In the genomic region with DNA sequence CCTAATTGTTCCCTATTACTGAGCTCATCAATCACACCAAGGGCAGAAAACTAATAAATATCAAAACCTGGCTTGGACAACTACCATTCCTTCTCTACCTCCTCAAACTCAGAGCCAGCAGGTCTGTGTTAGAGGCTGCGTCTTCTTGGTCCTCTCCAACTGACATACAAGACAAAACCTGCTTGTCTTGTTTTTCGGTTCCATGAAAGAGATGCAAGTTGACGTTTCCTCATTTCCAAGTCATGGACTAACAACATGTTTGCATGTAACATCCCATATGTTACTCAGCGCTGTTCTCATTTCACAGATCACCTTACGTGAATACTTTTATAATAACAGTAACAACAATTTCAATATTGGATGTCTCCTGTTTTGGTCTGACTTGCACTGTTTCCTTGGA, we compare ENCODE assay signal across 23 cellular contexts.
A peak's percentile ranks its signal among the peaks of the same experiment; 100 is the strongest.
DNase-seq lines count a peak whose midpoint lies in the region; ATAC-seq, FAIRE-seq and TF ChIP-seq lines count a peak whose summit lies in the region.
"Had no signal": no experiment of that assay in that cellular context is flagged by ENCODE, and none has a peak within 500 bp of the region (broad histone marks: within the 10 kb centered on the region; RNA-seq: fewer than 3 reads in every experiment).

No MANE protein-coding gene starts in this region.

- peaks cover 11% of the 10 kb centered on the region; the same call in 1 of the 2 replicates for H3F3A ChIP-seq in PC-9 (ENCODE audit: insufficient read depth, low read depth)

- CTCF ChIA-PET in PC-9 (lab: Charles Lee): no interaction called here

- H3K4me2 ChIP-seq in PC-9: no peak overlapping the region

- H3K4me1 ChIP-seq in PC-9 (replicated peaks; ENCODE audit: insufficient read depth) (peaks cover 16% of the 10 kb centered on the region), gastrocnemius medialis (no peaks in the 10 kb centered on the region)

- no peak for ATAC-seq in gastrocnemius medialis
- ATAC-seq: CD8-positive, alpha-beta T cell; HepG2 had no signal

- POLR2A ChIA-PET in PC-9 (lab: Charles Lee; ENCODE audit: unreplicated experiment): no interaction called here

- no peaks in the 10 kb centered on the region for H3K9me2 ChIP-seq in PC-9 (ENCODE audit: insufficient read depth)

- peak overlapping the region; percentile 72; the same call in 1 of the 2 replicates for H3K27ac ChIP-seq in PC-9
- H3K27ac ChIP-seq in epithelial cell of prostate: no peak overlapping the region
- H3K27ac ChIP-seq in gastrocnemius medialis: no peak overlapping the region
- H3K27ac ChIP-seq: SJCRH30 had no signal

- H4K20me1 ChIP-seq in PC-9 (ENCODE audit: insufficient read depth): no peaks in the 10 kb centered on the region

- no peak overlapping the region for H3K4me3 ChIP-seq in PC-9
- no peak overlapping the region for H3K4me3 ChIP-seq in gastrocnemius medialis
- H3K4me3 ChIP-seq: K562, SJCRH30 had no signal

- H3K4me1 Mint-ChIP-seq in activated T-cell treated with anti-CD3 and anti-CD28 coated beads, Interleukin-2, amount 50 U/mL, for 24 hours (ENCODE audit: low read depth): peaks cover 59% of the 10 kb centered on the region

- H3K27ac Mint-ChIP-seq in activated T-cell treated with anti-CD3 and anti-CD28 coated beads, Interleukin-2, amount 50 U/mL, for 24 hours: peak overlapping the region; percentile 95
- H3K27ac Mint-ChIP-seq: CD8-positive, alpha-beta T cell had no signal

- peaks cover 41% of the 10 kb centered on the region for H3K36me3 Mint-ChIP-seq in activated T-cell treated with anti-CD3 and anti-CD28 coated beads, Interleukin-2, amount 50 U/mL, for 24 hours (ENCODE audit: low read depth)
- H3K36me3 Mint-ChIP-seq: CD8-positive, alpha-beta T cell had no signal

- no peak for TF ChIP-seq CTCF in PC-9 (conservative IDR thresholded peaks at IDR 0.05)
- TF ChIP-seq CTCF in gastrocnemius medialis (IDR thresholded peaks at IDR 0.05 in 4 of 5, conservative IDR thresholded peaks at IDR 0.05 in 1 of 5): no peak

- H3K27me3 ChIP-seq in PC-9 (ENCODE audit: insufficient read depth, low read depth) (no peaks in the 10 kb centered on the region), gastrocnemius medialis (peaks cover 11 to 38% (median 12%) of the 10 kb centered on the region in 3 donors)
- H3K27me3 ChIP-seq: SJCRH30 had no signal

- H3K79me2 ChIP-seq in PC-9 (ENCODE audit: low read depth): no peaks in the 10 kb centered on the region

- no peak for TF ChIP-seq POLR2A in gastrocnemius medialis (IDR thresholded peaks at IDR 0.05)

- H3K9me3 ChIP-seq in PC-9 (ENCODE audit: insufficient read depth, low read depth): no peaks in the 10 kb centered on the region
- no peaks in the 10 kb centered on the region for H3K9me3 ChIP-seq in gastrocnemius medialis
- H3K9me3 ChIP-seq: SJCRH30 had no signal

- no peaks in the 10 kb centered on the region for H3K36me3 ChIP-seq in PC-9 (ENCODE audit: low read depth)
- no peaks in the 10 kb centered on the region for H3K36me3 ChIP-seq in gastrocnemius medialis
- H3K36me3 ChIP-seq: SJCRH30 had no signal

- BruUV-seq in PC-9 (replicated peaks; lab: Mats Ljungman, UMichigan): no TSS peak

- H3K9me3 Mint-ChIP-seq in activated T-cell treated with anti-CD3 and anti-CD28 coated beads, Interleukin-2, amount 50 U/mL, for 24 hours: no peaks in the 10 kb centered on the region
- H3K9me3 Mint-ChIP-seq: CD8-positive, alpha-beta T cell had no signal

- intact Hi-C loops in PC-9 (cut with micrococcal nuclease; ENCODE audit: unreplicated experiment): loop anchor here (5.0 kb wide), 2 partner anchors 54 to 114 kb away; a partner anchor contains a TSS
- intact Hi-C loops in gastrocnemius medialis (cut with DNase I; ENCODE audit: low total_unique reads): no loop called here

- in situ Hi-C loops in gastrocnemius medialis (cut with MboI; ENCODE audit: low sequenced_read_pairs in 4 of 4): no loop called here

- no peak for FAIRE-seq in frontal cortex (lab: Jason Lieb, UNC)
- FAIRE-seq: HepG2, K562, RCC 7860 had no signal

- peaks cover under 1% of the 10 kb centered on the region for H3K27me3 Mint-ChIP-seq in activated T-cell treated with anti-CD3 and anti-CD28 coated beads, Interleukin-2, amount 50 U/mL, for 24 hours

- peak overlapping the region; percentile 56 for H3K4me3 Mint-ChIP-seq in activated T-cell treated with anti-CD3 and anti-CD28 coated beads, Interleukin-2, amount 50 U/mL, for 24 hours
- H3K4me3 Mint-ChIP-seq: CD8-positive, alpha-beta T cell had no signal

- H2AFZ ChIP-seq in PC-9: no peak overlapping the region

- no peak for DNase-seq in activated T-cell treated with anti-CD3 and anti-CD28 coated beads, Interleukin-2, amount 50 U/mL, for 24 hours
- DNase-seq in activated T-cell treated with anti-CD3 and anti-CD28 coated beads for 4 hours (no peak), PC-9 (no peak), epithelial cell of prostate (ENCODE audit: low read depth, low spot score) (peak; percentile 58), frontal cortex (ENCODE audit: low spot score in 2 of 2) (no peak), gastrocnemius medialis (no peak)
- no peak for DNase-seq in stimulated activated CD4-positive, alpha-beta T cell treated with anti-CD3 and anti-CD28 coated beads, Interleukin-4, amount 100 ng/mL, for 4 hours
- DNase-seq: AML-193; C1 segment of cervical spinal cord; Calu3; CD8-positive, alpha-beta T cell; DMS153; GDM1; NCI-H1092; NCI-H1436; NCI-H187 treated with DMSO at 0.1 percent for 48 hours; NCI-H2227 treated with DMSO at 0.1 percent for 48 hours; NCI-H510A; NCI-H774; SJCRH30 had no signal
